19 cellular contexts compared by ENCODE assay signal in genomic region chr2:144341538-144341937, GRCh38.
"Had no signal": no experiment of that assay in that cellular context is flagged by ENCODE, and none has a peak within 500 bp of the region (broad histone marks: within the 10 kb centered on the region; RNA-seq: fewer than 3 reads in every experiment).

No MANE protein-coding gene starts in this region.

- DNase-seq: activated CD4-positive, alpha-beta memory T cell treated with anti-CD3 and anti-CD28 coated beads, Interleukin-2, amount 10 ng/mL, durations not matched to agents 7 days and 5 days; activated effector memory CD4-positive, alpha-beta T cell treated with anti-CD3 and anti-CD28 coated beads, Interleukin-2, amount 50 U/mL, for 16 hours; activated naive CD8-positive, alpha-beta T cell treated with anti-CD3 and anti-CD28 coated beads, Interleukin-2, amount 10 ng/mL, durations not matched to agents 7 days and 5 days; amygdala; cerebellar nuclear complex; heart right ventricle; islet precursor cell; left cardiac atrium; midbrain; natural killer cell; retina; sigmoid colon; stimulated activated CD4-positive, alpha-beta T cell treated with anti-CD3 and anti-CD28 coated beads, Interleukin-15, amount 100 ng/mL, for 24 hours; T1000; upper lobe of left lung had no signal

- ATAC-seq: heart right ventricle; left cardiac atrium; natural killer cell; stimulated activated memory B cell treated with anti-CD40 and anti-IgM and Interleukin-4, amounts not matched to agents 10 μg/mL and 1 μg/mL and 100 μg/mL, for 72 hours; WTC11 had no signal

- H3K36me3 Mint-ChIP-seq: natural killer cell; stimulated activated memory B cell treated with anti-CD40 and anti-IgM and Interleukin-4, amounts not matched to agents 10 μg/mL and 1 μg/mL and 100 μg/mL, for 72 hours; WTC11 had no signal

- H3K4me3 Mint-ChIP-seq: activated CD4-positive, alpha-beta memory T cell treated with anti-CD3 and anti-CD28 coated beads, Interleukin-2, amount 10 ng/mL, durations not matched to agents 7 days and 5 days; activated naive CD8-positive, alpha-beta T cell treated with anti-CD3 and anti-CD28 coated beads, Interleukin-2, amount 10 ng/mL, durations not matched to agents 7 days and 5 days; natural killer cell; stimulated activated memory B cell treated with anti-CD40 and anti-IgM and Interleukin-4, amounts not matched to agents 10 μg/mL and 1 μg/mL and 100 μg/mL, for 72 hours; T-helper 1 cell treated with Interleukin-12 subunit alpha and Interleukin-12 subunit beta and Interleukin-4 antibody, amounts not matched to agents 30 μg/mL and 1 μg/mL, for 36 hours; WTC11 had no signal

- H3K27me3 Mint-ChIP-seq: activated CD4-positive, alpha-beta memory T cell treated with anti-CD3 and anti-CD28 coated beads, Interleukin-2, amount 10 ng/mL, durations not matched to agents 7 days and 5 days; activated naive CD8-positive, alpha-beta T cell treated with anti-CD3 and anti-CD28 coated beads, Interleukin-2, amount 10 ng/mL, durations not matched to agents 7 days and 5 days; stimulated activated memory B cell treated with anti-CD40 and anti-IgM and Interleukin-4, amounts not matched to agents 10 μg/mL and 1 μg/mL and 100 μg/mL, for 72 hours had no signal

- H3K4me1 Mint-ChIP-seq: natural killer cell; stimulated activated memory B cell treated with anti-CD40 and anti-IgM and Interleukin-4, amounts not matched to agents 10 μg/mL and 1 μg/mL and 100 μg/mL, for 72 hours had no signal

- H3K27ac Mint-ChIP-seq: activated CD4-positive, alpha-beta memory T cell treated with anti-CD3 and anti-CD28 coated beads, Interleukin-2, amount 10 ng/mL, durations not matched to agents 7 days and 5 days; activated naive CD8-positive, alpha-beta T cell treated with anti-CD3 and anti-CD28 coated beads, Interleukin-2, amount 10 ng/mL, durations not matched to agents 7 days and 5 days; natural killer cell; progenitor cell of endocrine pancreas; stimulated activated memory B cell treated with anti-CD40 and anti-IgM and Interleukin-4, amounts not matched to agents 10 μg/mL and 1 μg/mL and 100 μg/mL, for 72 hours; T-helper 1 cell treated with Interleukin-12 subunit alpha and Interleukin-12 subunit beta and Interleukin-4 antibody, amounts not matched to agents 30 μg/mL and 1 μg/mL, for 36 hours; WTC11 had no signal

- H3K9me3 Mint-ChIP-seq: activated CD4-positive, alpha-beta memory T cell treated with anti-CD3 and anti-CD28 coated beads, Interleukin-2, amount 10 ng/mL, durations not matched to agents 7 days and 5 days; natural killer cell; stimulated activated memory B cell treated with anti-CD40 and anti-IgM and Interleukin-4, amounts not matched to agents 10 μg/mL and 1 μg/mL and 100 μg/mL, for 72 hours; T-helper 1 cell treated with Interleukin-12 subunit alpha and Interleukin-12 subunit beta and Interleukin-4 antibody, amounts not matched to agents 30 μg/mL and 1 μg/mL, for 36 hours had no signal
